ENCODE assay signal across 31 cellular contexts in the genomic region with DNA sequence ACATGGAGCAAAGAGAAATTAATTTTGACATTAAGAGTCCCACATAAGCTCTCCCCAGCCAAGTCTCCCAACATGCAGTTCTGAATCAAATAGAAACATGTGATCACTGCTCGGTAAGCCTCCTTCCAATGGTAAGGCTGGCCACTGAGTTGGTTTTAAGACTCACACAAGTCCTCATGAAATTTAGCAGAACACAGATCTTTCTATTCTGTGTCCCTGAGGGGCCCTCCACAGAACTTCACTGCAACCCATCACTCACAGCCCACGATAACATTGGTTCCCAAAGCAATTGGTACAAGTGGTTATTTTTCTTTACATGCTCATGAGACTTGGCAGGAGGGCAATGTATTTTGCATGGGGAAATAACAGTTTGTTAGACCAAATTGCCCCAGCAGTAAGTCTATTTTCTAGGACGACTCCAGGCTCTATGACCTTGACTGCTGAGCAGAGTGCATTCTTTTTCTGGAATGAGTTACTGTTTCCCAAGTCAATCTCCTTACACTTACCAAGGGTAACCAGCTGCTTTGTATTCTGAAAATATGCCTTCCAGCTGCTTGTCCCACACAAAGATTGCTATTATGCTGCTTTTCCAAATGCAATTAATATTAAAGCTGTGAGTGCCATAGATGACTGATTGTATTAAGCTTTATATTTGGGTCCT.
DNase-seq lines count a peak whose midpoint lies in the region; ATAC-seq and TF ChIP-seq lines count a peak whose summit lies in the region.
"Had no signal": no experiment of that assay in that cellular context is flagged by ENCODE, and none has a peak within 500 bp of the region (broad histone marks: within the 10 kb centered on the region; RNA-seq: fewer than 3 reads in every experiment).

No MANE protein-coding gene starts in this region.

- no peak overlapping the region for H3K27ac ChIP-seq in heart right ventricle
- H3K27ac ChIP-seq: ascending aorta, BLaER1, SJSA1 had no signal

- H3K27me3 ChIP-seq in heart right ventricle = no peaks in the 10 kb centered on the region
- H3K27me3 ChIP-seq: ascending aorta, BLaER1, SJSA1, tibial nerve had no signal

- CTCF ChIA-PET in activated naive CD4-positive, alpha-beta T cell treated with anti-CD3 and anti-CD28 coated beads for 36 hours (lab: Charles Lee) = interaction anchor here (1.0 kb wide), 1 partner anchor 46 kb away, joined by 3 read pairs; no protein-coding TSS in a partner anchor

- H3K36me3 ChIP-seq in heart right ventricle = no peaks in the 10 kb centered on the region
- H3K36me3 ChIP-seq: ascending aorta, BLaER1, SJSA1, tibial nerve had no signal

- peaks cover 13% of the 10 kb centered on the region for H3K4me1 Mint-ChIP-seq in neural crest cell
- no peaks in the 10 kb centered on the region for H3K4me1 Mint-ChIP-seq in activated naive CD4-positive, alpha-beta T cell treated with anti-CD3 and anti-CD28 coated beads for 36 hours (ENCODE audit: low read depth)
- H3K4me1 Mint-ChIP-seq: activated CD4-positive, alpha-beta memory T cell treated with anti-CD3 and anti-CD28 coated beads, Interleukin-2, amount 10 ng/mL, durations not matched to agents 7 days and 5 days; activated naive CD4-positive, alpha-beta T cell treated with anti-CD3 and anti-CD28 coated beads, Interleukin-2, amount 50 U/mL, for 24 hours; endodermal cell had no signal

- DNase-seq in AG10803 (ENCODE audit: low read depth) (peak; percentile 65), amniotic epithelial cell (ENCODE audit: low read depth) (peak; percentile 69), heart right ventricle (no peak), neural crest cell (ENCODE audit: low read depth, low spot score) (no peak), NCI-H146 treated with DMSO at 0.1 percent for 48 hours (lab: John Stamatoyannopoulos, UW; ENCODE audit: unreplicated experiment) (no peak), GDM1 (lab: John Stamatoyannopoulos, UW) (no peak)
- no peak for DNase-seq in activated naive CD4-positive, alpha-beta T cell treated with anti-CD3 and anti-CD28 coated beads for 36 hours
- DNase-seq: activated CD4-positive, alpha-beta memory T cell treated with anti-CD3 and anti-CD28 coated beads, Interleukin-2, amount 10 ng/mL, durations not matched to agents 7 days and 5 days; activated CD8-positive, alpha-beta memory T cell treated with anti-CD3 and anti-CD28 coated beads, Interleukin-2, amount 50 U/mL, for 48 hours; Caco-2; caudate nucleus; DMS79; endodermal cell; glutamatergic neuron; mesendoderm; NCI-H1105; NCI-H2029; NCI-H226; NCI-H69; occipital lobe; stimulated activated CD4-positive, alpha-beta T cell treated with anti-CD3 and anti-CD28 coated beads, Interleukin-2, amount 100 ng/mL, for 24 hours had no signal

- H3K9me3 Mint-ChIP-seq in neural crest cell = peaks cover 26% of the 10 kb centered on the region
- H3K9me3 Mint-ChIP-seq in activated naive CD4-positive, alpha-beta T cell treated with anti-CD3 and anti-CD28 coated beads for 36 hours = peaks cover 11% of the 10 kb centered on the region

- 41 to 46% methylated on average over 3 of the region's 3 CpGs for WGBS in heart right ventricle, 2 donors

- H3K27ac Mint-ChIP-seq in neural crest cell (ENCODE audit: unreplicated experiment) = peak overlapping the region; percentile 75
- H3K27ac Mint-ChIP-seq in activated naive CD4-positive, alpha-beta T cell treated with anti-CD3 and anti-CD28 coated beads for 36 hours = no peak overlapping the region
- H3K27ac Mint-ChIP-seq: activated CD4-positive, alpha-beta memory T cell treated with anti-CD3 and anti-CD28 coated beads, Interleukin-2, amount 10 ng/mL, durations not matched to agents 7 days and 5 days; activated naive CD4-positive, alpha-beta T cell treated with anti-CD3 and anti-CD28 coated beads, Interleukin-2, amount 50 U/mL, for 24 hours; dendritic cell treated with granulocyte-macrophage colony-stimulating factor and Interleukin-4, amounts not matched to agents 40 ng/mL and 50 ng/mL, for 4 days; endodermal cell had no signal

- intact Hi-C loops in heart right ventricle (cut with DNase I) = no loop called here
- intact Hi-C loops in activated naive CD4-positive, alpha-beta T cell treated with anti-CD3 and anti-CD28 coated beads for 36 hours (cut with micrococcal nuclease) = no loop called here

- peaks cover 13% of the 10 kb centered on the region for H3K36me3 Mint-ChIP-seq in neural crest cell (ENCODE audit: low read depth)
- H3K36me3 Mint-ChIP-seq in activated naive CD4-positive, alpha-beta T cell treated with anti-CD3 and anti-CD28 coated beads for 36 hours (ENCODE audit: low read depth) = no peaks in the 10 kb centered on the region

- no peak overlapping the region for H3K4me3 Mint-ChIP-seq in neural crest cell
- no peak overlapping the region for H3K4me3 Mint-ChIP-seq in activated naive CD4-positive, alpha-beta T cell treated with anti-CD3 and anti-CD28 coated beads for 36 hours
- H3K4me3 Mint-ChIP-seq: activated CD4-positive, alpha-beta memory T cell treated with anti-CD3 and anti-CD28 coated beads, Interleukin-2, amount 10 ng/mL, durations not matched to agents 7 days and 5 days; activated naive CD4-positive, alpha-beta T cell treated with anti-CD3 and anti-CD28 coated beads, Interleukin-2, amount 50 U/mL, for 24 hours; dendritic cell treated with granulocyte-macrophage colony-stimulating factor and Interleukin-4, amounts not matched to agents 40 ng/mL and 50 ng/mL, for 4 days; endodermal cell had no signal

- H3K4me3 ChIP-seq in AG10803 (ENCODE audit: low read length) (no peak overlapping the region), heart right ventricle (no peak overlapping the region)
- H3K4me3 ChIP-seq: ascending aorta, BLaER1, K562, SJSA1, smooth muscle cell, tibial nerve had no signal

- H3K27me3 Mint-ChIP-seq in neural crest cell (ENCODE audit: low read depth) = no peaks in the 10 kb centered on the region
- H3K27me3 Mint-ChIP-seq in activated naive CD4-positive, alpha-beta T cell treated with anti-CD3 and anti-CD28 coated beads for 36 hours (ENCODE audit: low read depth) = peaks cover 6% of the 10 kb centered on the region
- H3K27me3 Mint-ChIP-seq: activated naive CD4-positive, alpha-beta T cell treated with anti-CD3 and anti-CD28 coated beads, Interleukin-2, amount 50 U/mL, for 24 hours; dendritic cell treated with granulocyte-macrophage colony-stimulating factor and Interleukin-4, amounts not matched to agents 40 ng/mL and 50 ng/mL, for 4 days had no signal

- H3K9me3 ChIP-seq in heart right ventricle = peaks cover 0 to 17% (median 5%) of the 10 kb centered on the region in 11 donors
- H3K9me3 ChIP-seq: ascending aorta had no signal

- ATAC-seq in heart right ventricle = peak in 6 of 8 donors; percentile 13 to 71 (median 46)
- no peak for ATAC-seq in HG02610 (IDR thresholded peaks at IDR 0.05; ENCODE audit: unreplicated experiment)
- ATAC-seq: HCT116, K562 had no signal

- no peak for TF ChIP-seq CTCF in AG10803 (conservative IDR thresholded peaks at IDR 0.05; ENCODE audit: low read length)
- TF ChIP-seq CTCF in heart right ventricle (IDR thresholded peaks at IDR 0.05) = no peak
- TF ChIP-seq CTCF in neural crest cell (conservative IDR thresholded peaks at IDR 0.05) = no peak

- H3K4me1 ChIP-seq in heart right ventricle = peaks cover 0 to 12% (median 0%) of the 10 kb centered on the region in 9 donors
- H3K4me1 ChIP-seq: ascending aorta, BLaER1, Caco-2, SJSA1 had no signal

Comparison
In these comparisons a context has a peak if more than half of its experiments do, and no peak if none do; other contexts are left out.
1. DNase-seq: peak in AG10803 (single experiment) and amniotic epithelial cell (single experiment); none in heart right ventricle (0 of 2), neural crest cell (single experiment), NCI-H146 treated with DMSO at 0.1 percent for 48 hours (single experiment), GDM1 (single experiment) and activated naive CD4-positive, alpha-beta T cell treated with anti-CD3 and anti-CD28 coated beads for 36 hours (single experiment).